ENCODE assay signal across 22 cellular contexts in genomic region chr1:247829651-247830050, GRCh38. TPM values are rescaled to one million over a fixed set of nuclear protein-coding genes. Genes with fewer than 3 reads are reported as not detected.
DNase-seq lines count a peak whose midpoint lies in the region; ATAC-seq and TF ChIP-seq lines count a peak whose summit lies in the region.
"Had no signal": no experiment of that assay in that cellular context is flagged by ENCODE, and none has a peak within 500 bp of the region (broad histone marks: within the 10 kb centered on the region; RNA-seq: fewer than 3 reads in every experiment).

No MANE protein-coding gene starts in this region.

- peak overlapping the region; percentile 25; the same call in 1 of the 2 replicates for H3K27ac ChIP-seq in WERI-Rb-1
- no peak overlapping the region for H3K27ac ChIP-seq in gastrocnemius medialis
- H3K27ac ChIP-seq: 22Rv1, BLaER1, C4-2B, GM23248 had no signal

- no peak for ATAC-seq in gastrocnemius medialis
- ATAC-seq: CD8-positive, alpha-beta T cell had no signal

- H3K4me3 ChIP-seq in WERI-Rb-1 (ENCODE audit: low read depth, low read length) (no peak overlapping the region), gastrocnemius medialis (no peak overlapping the region)
- H3K4me3 ChIP-seq: BLaER1, GM23248 had no signal

- no peaks in the 10 kb centered on the region for H3K9me3 ChIP-seq in WERI-Rb-1 (ENCODE audit: severe bottlenecking)
- no peaks in the 10 kb centered on the region for H3K9me3 ChIP-seq in gastrocnemius medialis
- H3K9me3 ChIP-seq: BLaER1 had no signal

- in situ Hi-C loops in gastrocnemius medialis (cut with MboI; ENCODE audit: low sequenced_read_pairs in 4 of 4) = no loop called here

- no peak for TF ChIP-seq POLR2A in gastrocnemius medialis (IDR thresholded peaks at IDR 0.05)

- H3K36me3 ChIP-seq in WERI-Rb-1 (no peaks in the 10 kb centered on the region), gastrocnemius medialis (no peaks in the 10 kb centered on the region)
- H3K36me3 ChIP-seq: BLaER1 had no signal

- DNase-seq in Daoy (ENCODE audit: low read depth) = peak; percentile 56
- peak; percentile 17 for DNase-seq in RPMI7951 (ENCODE audit: low read depth)
- no peak for DNase-seq in WERI-Rb-1
- peak; percentile 36 for DNase-seq in glomerular visceral epithelial cell (ENCODE audit: extremely low spot score)
- DNase-seq in posterior cingulate gyrus = no peak
- DNase-seq in COLO829 (ENCODE audit: low spot score) = no peak
- no peak for DNase-seq in gastrocnemius medialis
- no peak for DNase-seq in NCI-H146 (lab: John Stamatoyannopoulos, UW)
- DNase-seq: CD4-positive, CD25-positive, alpha-beta regulatory T cell; CD8-positive, alpha-beta T cell; DMS 273 treated with DMSO at 0.1 percent for 48 hours; DMS79; GF-D8; GM23248; H7; HCEC 1CT had no signal

- no peak for TF ChIP-seq CTCF in WERI-Rb-1 (IDR thresholded peaks at IDR 0.05; ENCODE audit: low read depth, low read length)
- TF ChIP-seq CTCF in gastrocnemius medialis (IDR thresholded peaks at IDR 0.05 in 4 of 5, conservative IDR thresholded peaks at IDR 0.05 in 1 of 5) = no peak

- H3K27me3 ChIP-seq in WERI-Rb-1 (ENCODE audit: insufficient read depth, low read depth, severe bottlenecking) (no peaks in the 10 kb centered on the region), gastrocnemius medialis (no peaks in the 10 kb centered on the region)
- H3K27me3 ChIP-seq: BLaER1 had no signal

- intact Hi-C loops in posterior cingulate gyrus (cut with DNase I) = no loop called here
- intact Hi-C loops in gastrocnemius medialis (cut with DNase I; ENCODE audit: low total_unique reads) = no loop called here

- no peaks in the 10 kb centered on the region for H3K4me1 ChIP-seq in gastrocnemius medialis
- H3K4me1 ChIP-seq: BLaER1 had no signal

RNA-seq across cellular contexts. Expression of gene OR14A16, which starts 5.7 kb away (rescaled TPM):
- not detected in 2 replicates for total RNA-seq in Daoy (2014; rRNA removed; shearing (Covaris generic))
- not detected in 2 replicates for total RNA-seq in RPMI7951 (2014; rRNA removed; shearing (Covaris generic))
- total RNA-seq in gastrocnemius medialis = not detected
- total RNA-seq: B cell; CD4-positive, CD25-positive, alpha-beta regulatory T cell; CD8-positive, alpha-beta T cell; G401; GM23248; H1; H7 had no signal

RNA-seq across cellular contexts. Expression of gene OR11L1, which starts 12.0 kb away (rescaled TPM):
- 0.11 TPM in 1 of 2 replicates, not detected in the other for total RNA-seq in Daoy (2014; rRNA removed; shearing (Covaris generic))
- not detected in 2 replicates for total RNA-seq in RPMI7951 (2014; rRNA removed; shearing (Covaris generic))
- total RNA-seq in gastrocnemius medialis = not detected
- total RNA-seq: B cell; CD4-positive, CD25-positive, alpha-beta regulatory T cell; CD8-positive, alpha-beta T cell; G401; GM23248; H1; H7 had no signal

RNA-seq across cellular contexts. Expression of gene TRIM58, which starts 27.3 kb away (rescaled TPM):
- 29.7 and 33.5 TPM in 2 replicates for total RNA-seq in Daoy (2014; rRNA removed; shearing (Covaris generic))
- total RNA-seq in RPMI7951 (2014; rRNA removed; shearing (Covaris generic)) = 2.2 and 2.9 TPM in 2 replicates
- 1 to 10 TPM in 1 of 4 donors, under 1 TPM in 3; 0.26 to 1.5 (median 0.49) TPM for total RNA-seq in gastrocnemius medialis
- total RNA-seq: CD8-positive, alpha-beta T cell; G401; GM23248 had no signal

Comparison
In these comparisons a context has a peak if more than half of its experiments do, and no peak if none do; other contexts are left out.
1. DNase-seq: peak in Daoy (single experiment), RPMI7951 (single experiment) and glomerular visceral epithelial cell (single experiment); none in WERI-Rb-1 (single experiment), posterior cingulate gyrus (0 of 10), COLO829 (single experiment), gastrocnemius medialis (0 of 2) and NCI-H146 (single experiment).